Comparison of ENCODE assay signal across 22 cellular contexts in genomic region chr5:154391788-154392187, GRCh38. TPM values are rescaled to one million over a fixed set of nuclear protein-coding genes. Genes with fewer than 3 reads are reported as not detected.
DNase-seq lines count a peak whose midpoint lies in the region; ATAC-seq and TF ChIP-seq lines count a peak whose summit lies in the region.
"Had no signal": no experiment of that assay in that cellular context is flagged by ENCODE, and none has a peak within 500 bp of the region (broad histone marks: within the 10 kb centered on the region; RNA-seq: fewer than 3 reads in every experiment).

No MANE protein-coding gene starts in this region.

- H3K36me3 ChIP-seq in neuronal stem cell (replicated peaks in 1 of 2; ENCODE audit: control insufficient read depth in 2 of 2, insufficient read depth in 2 of 2, low read length in 2 of 2) = peaks cover 0 to 54% of the 10 kb centered on the region in 2 donors
- no peaks in the 10 kb centered on the region for H3K36me3 ChIP-seq in BE2C
- H3K36me3 ChIP-seq: HAP-1 had no signal

- no CpG with 5 or more reads among the region's 2 CpGs for WGBS in neuronal stem cell (ENCODE audit: extremely low coverage in 2 of 2, insufficient read length in 2 of 2, insufficient replicate concordance in 1 of 2), 2 donors

- H2BK5ac ChIP-seq in neuronal stem cell (ENCODE audit: low read length) = no peak overlapping the region

- H3K27me3 Mint-ChIP-seq in chondrocyte (ENCODE audit: low read depth) = no peaks in the 10 kb centered on the region
- H3K27me3 Mint-ChIP-seq: CD4-positive, CD25-positive, alpha-beta regulatory T cell had no signal

- peaks cover 0 to 2% of the 10 kb centered on the region in 2 donors for H3K9me3 ChIP-seq in neuronal stem cell (replicated peaks in 1 of 2; ENCODE audit: control insufficient read depth in 2 of 2, insufficient read depth in 1 of 2, low read depth in 1 of 2, low read length in 2 of 2)
- H3K9me3 ChIP-seq in BE2C = no peaks in the 10 kb centered on the region
- H3K9me3 ChIP-seq: A549, BLaER1, Caco-2, HAP-1 had no signal

- no peak overlapping the region for H2BK12ac ChIP-seq in neuronal stem cell (ENCODE audit: low read length)

- H3K36me3 Mint-ChIP-seq in chondrocyte (ENCODE audit: low read depth) = peaks cover 14% of the 10 kb centered on the region

- H4K8ac ChIP-seq in neuronal stem cell (ENCODE audit: low read depth, low read length) = no peak overlapping the region

- H3K18ac ChIP-seq in neuronal stem cell (ENCODE audit: low read length) = no peak overlapping the region

- no peak for TF ChIP-seq EP300 in Ishikawa (IDR thresholded peaks at IDR 0.05; ENCODE audit: borderline replicate concordance)

- no peak overlapping the region for H3K27ac ChIP-seq in neuronal stem cell (replicated peaks; ENCODE audit: low read length)
- H3K27ac ChIP-seq: A549, BLaER1, C4-2B had no signal

- no peak overlapping the region for H2AFZ ChIP-seq in neuronal stem cell (ENCODE audit: low read length)
- H2AFZ ChIP-seq: GM23338 had no signal

- DNase-seq in chondrocyte (ENCODE audit: low spot score) = no peak
- DNase-seq in neuronal stem cell (ENCODE audit: low spot score) = no peak
- no peak for DNase-seq in BE2C
- no peak for DNase-seq in Ammon's horn (ENCODE audit: low spot score)
- DNase-seq: 8988T; ACHN; AML-193; Caco-2; CD4-positive, CD25-positive, alpha-beta regulatory T cell; CD8-positive, alpha-beta T cell; DMS 273 treated with DMSO at 0.1 percent for 48 hours; DMS79; EL; GF-D8; HFFc6 had no signal

- no peak overlapping the region for H3K14ac ChIP-seq in neuronal stem cell (ENCODE audit: low read length)

- H3K4ac ChIP-seq in neuronal stem cell (ENCODE audit: low read length) = no peak overlapping the region

- H3K4me1 Mint-ChIP-seq in chondrocyte (ENCODE audit: low read depth) = peaks cover 41% of the 10 kb centered on the region

- no peaks in the 10 kb centered on the region for H3K9me3 Mint-ChIP-seq in chondrocyte (ENCODE audit: low read depth)
- H3K9me3 Mint-ChIP-seq: CD4-positive, CD25-positive, alpha-beta regulatory T cell; CD8-positive, alpha-beta T cell; HFFc6 had no signal

- peak overlapping the region; percentile 24 for H2AK5ac ChIP-seq in neuronal stem cell (ENCODE audit: low read depth, low read length)

- no peak overlapping the region for H3K23ac ChIP-seq in neuronal stem cell (ENCODE audit: low read depth, low read length, poor library complexity)

- H3K79me1 ChIP-seq in neuronal stem cell (ENCODE audit: low read depth, low read length) = peaks cover 2% of the 10 kb centered on the region

- H3K27me3 ChIP-seq in neuronal stem cell (ENCODE audit: control insufficient read depth in 3 of 3, insufficient read depth in 3 of 3, low read depth in 1 of 3, low read length in 3 of 3) = no peaks in the 10 kb centered on the region
- H3K27me3 ChIP-seq in BE2C = no peaks in the 10 kb centered on the region
- H3K27me3 ChIP-seq: BLaER1 had no signal

- TF ChIP-seq RAD21 in Ishikawa (IDR thresholded peaks at IDR 0.05; ENCODE audit: low read depth) = no peak

- H3K4me3 Mint-ChIP-seq in chondrocyte (ENCODE audit: unreplicated experiment) = no peak overlapping the region
- H3K4me3 Mint-ChIP-seq: CD4-positive, CD25-positive, alpha-beta regulatory T cell; CD8-positive, alpha-beta T cell; GM23338; HFFc6 had no signal

- H3K9ac ChIP-seq in neuronal stem cell (ENCODE audit: low read depth, low read length, poor library complexity) = peak overlapping the region; percentile 31
- H3K9ac ChIP-seq: BLaER1 had no signal

- H3K4me1 ChIP-seq in neuronal stem cell (ENCODE audit: control insufficient read depth in 2 of 2, insufficient read depth in 1 of 2, low read depth in 1 of 2, low read length in 2 of 2) = no peaks in the 10 kb centered on the region
- no peaks in the 10 kb centered on the region for H3K4me1 ChIP-seq in BE2C
- H3K4me1 ChIP-seq: BLaER1, HAP-1 had no signal

- no peak overlapping the region for H2BK120ac ChIP-seq in neuronal stem cell (ENCODE audit: low read depth, low read length)

- H3K4me2 ChIP-seq in neuronal stem cell (ENCODE audit: insufficient read depth, low read length, poor library complexity, severe bottlenecking) = no peak overlapping the region
- H3K4me2 ChIP-seq: A549, BLaER1, GM23338 had no signal

- no peak for TF ChIP-seq CTCF in chondrocyte (IDR thresholded peaks at IDR 0.05)
- TF ChIP-seq CTCF in BE2C (IDR thresholded peaks at IDR 0.05; ENCODE audit: low read depth, low read length) = no peak

- no peak overlapping the region for H2BK15ac ChIP-seq in neuronal stem cell (ENCODE audit: low read length)

- H4K91ac ChIP-seq in neuronal stem cell (ENCODE audit: low read depth, low read length, poor library complexity) = no peak overlapping the region

- ATAC-seq in SK-N-SH treated with all-trans-retinoic acid at 6 μM for 48 hours = no peak
- ATAC-seq: A549; CD8-positive, alpha-beta T cell; GM23338 had no signal

- H3K27ac Mint-ChIP-seq in chondrocyte (ENCODE audit: unreplicated experiment) = peak overlapping the region; percentile 61
- H3K27ac Mint-ChIP-seq: CD8-positive, alpha-beta T cell; GM23338; HFFc6 had no signal

- H3K4me3 ChIP-seq in neuronal stem cell (ENCODE audit: low read length in 2 of 2) (peak overlapping the region in 1 of 2 donors; percentile 13), BE2C (ENCODE audit: low read depth, low read length) (no peak overlapping the region)
- H3K4me3 ChIP-seq: A549, BLaER1, GM23338, HAP-1 had no signal

TF ChIP-seq in Ishikawa, 13 proteins besides CTCF, POLR2A, EP300 and RAD21:
- TF ChIP-seq USF1 (IDR thresholded peaks at IDR 0.05) (peak; percentile 79), YY1 (IDR thresholded peaks at IDR 0.05; ENCODE audit: low read depth) (no peak)

TF ChIP-seq in SK-N-SH treated with all-trans-retinoic acid at 6 μM for 48 hours, 23 proteins besides CTCF, POLR2A, EP300 and RAD21 (continues in another document):
- TF ChIP-seq ZNF8 (CRISPR knock-in tag; IDR thresholded peaks at IDR 0.05) (no peak), CSRNP3 (CRISPR knock-in tag; IDR thresholded peaks at IDR 0.05) (no peak), ARNTL (CRISPR knock-in tag; IDR thresholded peaks at IDR 0.05; ENCODE audit: borderline replicate concordance, low read depth) (no peak), POU6F1 (CRISPR knock-in tag; IDR thresholded peaks at IDR 0.05; ENCODE audit: borderline replicate concordance, low read depth) (no peak), TSHZ2 (CRISPR knock-in tag; IDR thresholded peaks at IDR 0.05) (no peak), RARB (CRISPR knock-in tag; IDR thresholded peaks at IDR 0.05) (no peak), ZNF565 (CRISPR knock-in tag; conservative IDR thresholded peaks at IDR 0.05; ENCODE audit: low read depth) (no peak)

RNA-seq across cellular contexts. Expression of gene SAP30L, which starts 54.0 kb away (rescaled TPM):
- 33.8 to 38.5 TPM (median 34.4 TPM) in 3 replicates for total RNA-seq in chondrocyte
- 57.9 TPM for polyA plus RNA-seq in neuronal stem cell (2013, experiment 1 of 2)
- 60.6 TPM for polyA plus RNA-seq in neuronal stem cell (2013, experiment 2 of 2)
- 27.3 TPM for polyA plus RNA-seq in BE2C (2012; ENCODE audit: insufficient read depth, insufficient read length, low read depth)
